16 cellular contexts compared by ENCODE assay signal in the genomic region with DNA sequence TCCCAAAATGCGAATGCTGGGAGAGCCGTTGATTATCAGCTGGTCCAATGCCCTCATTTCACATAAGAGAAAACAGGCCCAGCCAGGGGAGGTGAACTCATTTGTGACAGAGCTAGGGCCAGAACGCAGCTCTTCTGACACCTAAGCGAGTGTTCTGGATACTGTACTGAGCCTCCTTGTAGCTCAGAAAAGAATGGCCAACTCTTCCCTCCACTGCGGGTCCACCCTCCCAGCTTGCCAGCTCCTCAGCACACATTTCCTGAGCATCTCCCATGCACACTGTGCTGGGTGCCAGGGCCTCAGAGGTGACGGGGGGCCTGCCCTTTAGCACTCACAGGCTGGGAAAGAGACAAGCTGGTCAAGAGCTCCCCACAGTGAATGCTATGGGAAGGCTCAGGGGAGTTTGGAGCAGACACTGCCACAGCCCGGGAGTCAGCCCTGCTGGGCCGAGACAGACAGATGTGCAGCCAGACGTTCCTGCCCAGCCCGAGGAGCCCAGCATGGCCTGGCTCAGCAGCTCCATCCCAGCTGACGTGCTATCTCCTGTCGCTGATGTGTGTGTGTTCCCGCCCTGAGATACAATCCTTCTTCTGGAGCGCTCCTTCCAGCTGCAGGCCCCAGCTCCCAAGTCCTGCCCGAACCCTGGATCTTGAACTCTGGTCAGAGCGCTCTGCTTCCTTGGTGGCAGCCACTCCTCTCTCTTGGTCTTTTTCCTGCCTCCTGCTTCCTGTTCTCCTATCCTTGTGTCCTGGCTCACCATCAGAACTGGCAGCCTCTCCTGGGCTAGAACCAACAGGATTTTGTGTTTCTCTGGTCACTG. TPM values are rescaled to one million over a fixed set of nuclear protein-coding genes. Genes with fewer than 3 reads are reported as not detected.
DNase-seq lines count a peak whose midpoint lies in the region; ATAC-seq, FAIRE-seq and TF ChIP-seq lines count a peak whose summit lies in the region.
"Had no signal": no experiment of that assay in that cellular context is flagged by ENCODE, and none has a peak within 500 bp of the region (broad histone marks: within the 10 kb centered on the region; RNA-seq: fewer than 3 reads in every experiment).

No MANE protein-coding gene starts in this region.

- H3K9me3 ChIP-seq in SK-N-SH (no peaks in the 10 kb centered on the region), pancreas (no peaks in the 10 kb centered on the region)
- H3K9me3 ChIP-seq: breast epithelium had no signal

- H3K27me3 Mint-ChIP-seq in activated CD8-positive, alpha-beta T cell treated with anti-CD3 and anti-CD28 coated beads for 36 hours = no peaks in the 10 kb centered on the region
- H3K27me3 Mint-ChIP-seq in Calu3 (ENCODE audit: unreplicated experiment) = peaks cover 100% of the 10 kb centered on the region

- H3K79me2 ChIP-seq in SK-N-SH (ENCODE audit: insufficient read depth) = no peaks in the 10 kb centered on the region

- CTCF ChIA-PET in SK-N-SH (lab: Yijun Ruan, JAX) = interaction anchor here (0.5 to 8.2 kb wide), 41 partner anchors 10 to 251 kb away, joined by 3 to 179 read pairs (median 4); a partner anchor contains a TSS
- CTCF ChIA-PET in activated CD8-positive, alpha-beta T cell treated with anti-CD3 and anti-CD28 coated beads for 36 hours (lab: Charles Lee) = interaction anchor here (0.8 to 4.5 kb wide), 48 partner anchors 8 to 394 kb away, joined by 3 to 86 read pairs (median 5); a partner anchor contains a TSS
- CTCF ChIA-PET in Calu3 (lab: Charles Lee) = interaction anchor here (0.9 to 1.4 kb wide), 7 partner anchors 13 to 260 kb away, joined by 3 to 6 read pairs (median 4); no protein-coding TSS in a partner anchor

- peak overlapping the region in 1 of 2 experiments; percentile 52; a peak in 1 of 4 replicates for H3K4me3 ChIP-seq in SK-N-SH (ENCODE audit: low read depth in 2 of 2, low read length in 1 of 2)
- H3K4me3 ChIP-seq in pancreas = no peak overlapping the region
- H3K4me3 ChIP-seq: breast epithelium had no signal

- ATAC-seq in SK-N-SH treated with all-trans-retinoic acid at 6 μM for 48 hours (peak; percentile 35), left cardiac atrium (peak; percentile 1 to 4), pancreas (peak; percentile 2 to 8 (median 4)), HG03159 (IDR thresholded peaks at IDR 0.05; ENCODE audit: unreplicated experiment) (no peak)
- ATAC-seq in activated CD8-positive, alpha-beta T cell treated with anti-CD3 and anti-CD28 coated beads for 36 hours = peak; percentile 13

- no peaks in the 10 kb centered on the region for H3K4me1 Mint-ChIP-seq in activated CD8-positive, alpha-beta T cell treated with anti-CD3 and anti-CD28 coated beads for 36 hours (ENCODE audit: low read depth)
- no peaks in the 10 kb centered on the region for H3K4me1 Mint-ChIP-seq in Calu3 (ENCODE audit: low read depth, unreplicated experiment)
- H3K4me1 Mint-ChIP-seq: natural killer cell had no signal

- DNase-seq in SK-N-SH (no peak), left cardiac atrium (no peak), pancreas (no peak), Calu3 (no peak), NCI-H510A (lab: John Stamatoyannopoulos, UW) (no peak)
- no peak for DNase-seq in activated CD8-positive, alpha-beta T cell treated with anti-CD3 and anti-CD28 coated beads for 36 hours
- DNase-seq: MV-4-11, natural killer cell had no signal

- H3K9me2 ChIP-seq in SK-N-SH = no peaks in the 10 kb centered on the region

- H3K4me1 ChIP-seq in SK-N-SH (ENCODE audit: control insufficient read depth in 1 of 2, insufficient read depth in 2 of 2, low read depth in 1 of 2, low read length in 1 of 2) = peaks cover 0 to 3% of the 10 kb centered on the region in 2 experiments; a peak in 1 of 4 replicates
- H3K4me1 ChIP-seq in pancreas = peaks cover 0 to 5% (median 0%) of the 10 kb centered on the region in 3 donors

- BruUV-seq in Calu3 (replicated peaks; lab: Mats Ljungman, UMichigan) = no TSS peak

- H3K36me3 ChIP-seq in SK-N-SH (replicated peaks in 1 of 2; ENCODE audit: control insufficient read depth in 1 of 2, insufficient read depth in 2 of 2, low read length in 1 of 2) (no peaks in the 10 kb centered on the region), pancreas (no peaks in the 10 kb centered on the region)
- H3K36me3 ChIP-seq: breast epithelium, WERI-Rb-1 had no signal

- H3K36me3 Mint-ChIP-seq in activated CD8-positive, alpha-beta T cell treated with anti-CD3 and anti-CD28 coated beads for 36 hours (ENCODE audit: low read depth) = no peaks in the 10 kb centered on the region
- H3K36me3 Mint-ChIP-seq in Calu3 (ENCODE audit: insufficient read depth, unreplicated experiment) = no peaks in the 10 kb centered on the region
- H3K36me3 Mint-ChIP-seq: natural killer cell had no signal

- intact Hi-C loops in activated CD8-positive, alpha-beta T cell treated with anti-CD3 and anti-CD28 coated beads for 36 hours (cut with micrococcal nuclease) = loop anchor here (2.0 to 10.0 kb wide), 2 partner anchors 52 to 116 kb away; no protein-coding TSS in a partner anchor
- intact Hi-C loops in left cardiac atrium (cut with DNase I) (no loop called here), pancreas (cut with DNase I) (loop anchor here in 1 of 3 donors (5.0 kb wide), 1 partner anchor 113 kb away; no protein-coding TSS in a partner anchor), Calu3 (cut with micrococcal nuclease; ENCODE audit: unreplicated experiment) (loop anchor here (1.0 kb wide), 2 partner anchors 52 to 115 kb away; no protein-coding TSS in a partner anchor)

- H4K20me1 ChIP-seq in SK-N-SH (ENCODE audit: insufficient read depth) = no peaks in the 10 kb centered on the region

- TF ChIP-seq RAD21 in SK-N-SH (IDR thresholded peaks at IDR 0.05; ENCODE audit: low read length) = no peak

- no peaks in the 10 kb centered on the region for H3K9me3 Mint-ChIP-seq in activated CD8-positive, alpha-beta T cell treated with anti-CD3 and anti-CD28 coated beads for 36 hours
- no peaks in the 10 kb centered on the region for H3K9me3 Mint-ChIP-seq in Calu3 (ENCODE audit: low read depth, unreplicated experiment)
- H3K9me3 Mint-ChIP-seq: natural killer cell had no signal

- H3K27ac Mint-ChIP-seq in activated CD8-positive, alpha-beta T cell treated with anti-CD3 and anti-CD28 coated beads for 36 hours = no peak overlapping the region
- H3K27ac Mint-ChIP-seq in Calu3 (ENCODE audit: unreplicated experiment) = no peak overlapping the region
- H3K27ac Mint-ChIP-seq: natural killer cell had no signal

- H3K4me2 ChIP-seq in SK-N-SH = no peak overlapping the region

- H3K27ac ChIP-seq in SK-N-SH (ENCODE audit: low read depth in 2 of 2, low read length in 1 of 2) (no peak overlapping the region), pancreas (no peak overlapping the region)
- H3K27ac ChIP-seq: breast epithelium, WERI-Rb-1 had no signal

- H3K27me3 ChIP-seq in SK-N-SH (ENCODE audit: insufficient read depth) (peaks cover 8% of the 10 kb centered on the region), pancreas (no peaks in the 10 kb centered on the region)
- H3K27me3 ChIP-seq: breast epithelium had no signal

- no peak for TF ChIP-seq CTCF in SK-N-SH (IDR thresholded peaks at IDR 0.05)
- TF ChIP-seq CTCF in activated CD8-positive, alpha-beta T cell treated with anti-CD3 and anti-CD28 coated beads for 36 hours (IDR thresholded peaks at IDR 0.05) = peak; percentile 8
- no peak for TF ChIP-seq CTCF in pancreas (IDR thresholded peaks at IDR 0.05)
- no peak for TF ChIP-seq CTCF in Calu3 (IDR thresholded peaks at IDR 0.05; ENCODE audit: unreplicated experiment)

- POLR2A ChIA-PET in SK-N-SH (lab: Yijun Ruan, JAX) = interaction anchor here (1.0 to 1.7 kb wide), 2 partner anchors 54 to 58 kb away, joined by 3 to 6 read pairs; no protein-coding TSS in a partner anchor
- POLR2A ChIA-PET in activated CD8-positive, alpha-beta T cell treated with anti-CD3 and anti-CD28 coated beads for 36 hours (lab: Charles Lee) = interaction anchor here (1.3 to 2.5 kb wide), 2 partner anchors 34 to 54 kb away, joined by 3 to 11 read pairs; no protein-coding TSS in a partner anchor

- no peak overlapping the region for H2AFZ ChIP-seq in SK-N-SH (ENCODE audit: low read depth)

- no peak overlapping the region for H3K9ac ChIP-seq in SK-N-SH

- no peak for TF ChIP-seq EP300 in SK-N-SH (IDR thresholded peaks at IDR 0.05; ENCODE audit: borderline replicate concordance in 1 of 2, low read depth in 1 of 2, low read length in 1 of 2)

- H3F3A ChIP-seq in SK-N-SH (replicated peaks; ENCODE audit: insufficient read depth) = no peaks in the 10 kb centered on the region

- no peak for FAIRE-seq in pancreas (lab: Jason Lieb, UNC)
- FAIRE-seq: A204.1 had no signal

- WGBS in SK-N-SH (ENCODE audit: low lambda C conversion rate) = 50% methylated on average over 5 of the region's 16 CpGs
- WGBS in pancreas, 2 donors = 57 to 58% methylated on average over 16 of the region's 16 CpGs

- no peak overlapping the region for H3K4me3 Mint-ChIP-seq in activated CD8-positive, alpha-beta T cell treated with anti-CD3 and anti-CD28 coated beads for 36 hours
- no peak overlapping the region for H3K4me3 Mint-ChIP-seq in Calu3 (ENCODE audit: low read depth, unreplicated experiment)
- H3K4me3 Mint-ChIP-seq: natural killer cell had no signal

RNA-seq across cellular contexts. Expression of a gene that starts 3.6 kb away (rescaled TPM):
- polyA plus RNA-seq in SK-N-SH (2012; rRNA removed) (0.13 TPM in 1 of 2 replicates, not detected in the other), pancreas (under 1 TPM; 0.16 to 0.53 TPM)
- polyA plus RNA-seq in SK-N-SH (2012; cell fraction: cytosol; rRNA removed) = not detected in 2 replicates
- polyA plus RNA-seq in SK-N-SH (2012; cell fraction: nucleus; rRNA removed) = not detected in 2 replicates
- not detected for total RNA-seq in activated CD8-positive, alpha-beta T cell treated with anti-CD3 and anti-CD28 coated beads for 36 hours
- total RNA-seq in left cardiac atrium (1 to 10 TPM in 1 of 2 donors, under 1 TPM in 1; 0.44 to 1.4 TPM), pancreas (under 1 TPM in 1 of 6 donors, not detected in 5; 0.25 TPM), Calu3 (2022) (not detected in 2 replicates)
- total RNA-seq: activated CD8-positive, alpha-beta memory T cell treated with anti-CD3 and anti-CD28 coated beads for 36 hours; glomerular endothelial cell had no signal

RNA-seq across cellular contexts. Expression of a gene that starts 7.8 kb away (rescaled TPM):
- polyA plus RNA-seq in SK-N-SH (2012; rRNA removed) = not detected in 2 replicates
- polyA plus RNA-seq in SK-N-SH (2012; cell fraction: cytosol; rRNA removed) = not detected in 2 replicates
- 0.04 TPM in 1 of 2 replicates, not detected in the other for polyA plus RNA-seq in SK-N-SH (2012; cell fraction: nucleus; rRNA removed)
- total RNA-seq in activated CD8-positive, alpha-beta T cell treated with anti-CD3 and anti-CD28 coated beads for 36 hours = not detected
- not detected for total RNA-seq in left cardiac atrium
- not detected for total RNA-seq in pancreas
- not detected for polyA plus RNA-seq in pancreas
- not detected in 2 replicates for total RNA-seq in Calu3 (2022)
- total RNA-seq: activated CD8-positive, alpha-beta memory T cell treated with anti-CD3 and anti-CD28 coated beads for 36 hours; breast epithelium; glomerular endothelial cell; natural killer cell; ureter had no signal

RNA-seq across cellular contexts. Expression of a gene that starts 15.4 kb away (rescaled TPM):
- 2.6 and 4.4 TPM in 2 replicates for polyA plus RNA-seq in SK-N-SH (2012; rRNA removed)
- polyA plus RNA-seq in SK-N-SH (2012; cell fraction: cytosol; rRNA removed) = 1.8 and 3.4 TPM in 2 replicates
- 9.6 and 13.4 TPM in 2 replicates for polyA plus RNA-seq in SK-N-SH (2012; cell fraction: nucleus; rRNA removed)
- not detected for total RNA-seq in activated CD8-positive, alpha-beta T cell treated with anti-CD3 and anti-CD28 coated beads for 36 hours
- 10 to 100 TPM in 1 of 2 donors, 1 to 10 TPM in 1; 5.8 to 10.3 TPM for total RNA-seq in left cardiac atrium
- total RNA-seq in pancreas = 1 to 10 TPM in 2 of 6 donors, under 1 TPM in 4; 0.23 to 2.2 (median 0.71) TPM
- 1 to 10 TPM; 1.7 to 3.0 TPM for polyA plus RNA-seq in pancreas
- total RNA-seq in Calu3 (2022) = not detected in 2 replicates
- total RNA-seq: activated CD8-positive, alpha-beta memory T cell treated with anti-CD3 and anti-CD28 coated beads for 36 hours; natural killer cell had no signal

RNA-seq across cellular contexts. Expression of a gene that starts 27.7 kb away (rescaled TPM):
- polyA plus RNA-seq in SK-N-SH (2012; rRNA removed) = not detected in 2 replicates
- not detected in 2 replicates for polyA plus RNA-seq in SK-N-SH (2012; cell fraction: cytosol; rRNA removed)
- polyA plus RNA-seq in SK-N-SH (2012; cell fraction: nucleus; rRNA removed) = not detected in 2 replicates
- total RNA-seq in activated CD8-positive, alpha-beta T cell treated with anti-CD3 and anti-CD28 coated beads for 36 hours = not detected
- over 10,000 TPM; 10,415 to 11,820 TPM for total RNA-seq in left cardiac atrium
- under 1 TPM in 4 of 6 donors, not detected in 2; 0.03 to 0.16 (median 0.05) TPM for total RNA-seq in pancreas
- under 1 TPM; 0.56 to 0.72 TPM for polyA plus RNA-seq in pancreas
- total RNA-seq in Calu3 (2022) = not detected in 2 replicates
- total RNA-seq: activated CD8-positive, alpha-beta memory T cell treated with anti-CD3 and anti-CD28 coated beads for 36 hours; breast epithelium; glomerular endothelial cell; natural killer cell; ureter had no signal

RNA-seq across cellular contexts. Expression of a gene that starts 27.7 kb away (rescaled TPM):
- polyA plus RNA-seq in SK-N-SH (2012; rRNA removed) = 20.6 and 27.2 TPM in 2 replicates
- polyA plus RNA-seq in SK-N-SH (2012; cell fraction: cytosol; rRNA removed) = 6.7 and 12.0 TPM in 2 replicates
- polyA plus RNA-seq in SK-N-SH (2012; cell fraction: nucleus; rRNA removed) = 94.2 and 116 TPM in 2 replicates
- 1 to 10 TPM; 2.3 TPM for total RNA-seq in activated CD8-positive, alpha-beta T cell treated with anti-CD3 and anti-CD28 coated beads for 36 hours
- total RNA-seq in left cardiac atrium = 10 to 100 TPM; 31.4 to 34.6 TPM
- total RNA-seq in pancreas = 10 to 100 TPM in 4 of 6 donors, 1 to 10 TPM in 2; 6.4 to 19.6 (median 10.3) TPM
- polyA plus RNA-seq in pancreas = 10 to 100 TPM; 29.9 to 90.7 TPM
- 0.39 and 0.61 TPM in 2 replicates for total RNA-seq in Calu3 (2022)

Comparison
In these comparisons a context has a peak if more than half of its experiments do, and no peak if none do; other contexts are left out.
1. intact Hi-C loops: an anchor here in activated CD8-positive, alpha-beta T cell treated with anti-CD3 and anti-CD28 coated beads for 36 hours (2.0 to 10.0 kb wide) and Calu3 (1.0 kb wide); none called in left cardiac atrium.